In genomic region chr11:113681282-113681681, GRCh38 we compare ENCODE assay signal across 14 cellular contexts. TPM values are rescaled to one million over a fixed set of nuclear protein-coding genes. Genes with fewer than 3 reads are reported as not detected.
DNase-seq lines count a peak whose midpoint lies in the region; ATAC-seq and TF ChIP-seq lines count a peak whose summit lies in the region.
"Had no signal": no experiment of that assay in that cellular context is flagged by ENCODE, and none has a peak within 500 bp of the region (broad histone marks: within the 10 kb centered on the region; RNA-seq: fewer than 3 reads in every experiment).

No MANE protein-coding gene starts in this region.

- H3K9me3 ChIP-seq in parathyroid adenoma (ENCODE audit: control insufficient read depth, low read length) (no peaks in the 10 kb centered on the region), vagina (no peaks in the 10 kb centered on the region)
- H3K9me3 ChIP-seq: A549 had no signal

- WGBS in mesendoderm (ENCODE audit: extremely low coverage, insufficient coverage, low lambda C conversion rate), result no CpG with 5 or more reads among the region's 6 CpGs

- H3K9ac ChIP-seq in mesendoderm (ENCODE audit: low read length) (no peak overlapping the region), parathyroid adenoma (no peak overlapping the region)

- no peak for ATAC-seq in HG03159 (IDR thresholded peaks at IDR 0.05; ENCODE audit: unreplicated experiment)
- ATAC-seq: A549; CD8-positive, alpha-beta T cell had no signal

- no peak overlapping the region for H4K8ac ChIP-seq in mesendoderm (ENCODE audit: low read depth, low read length)

- H3K79me1 ChIP-seq in mesendoderm (ENCODE audit: low read length), result no peaks in the 10 kb centered on the region

- no peak overlapping the region for H4K5ac ChIP-seq in mesendoderm (ENCODE audit: low read length)

- H2BK120ac ChIP-seq in mesendoderm (ENCODE audit: low read depth, low read length), result no peak overlapping the region

- peak overlapping the region; percentile 54 for H3K56ac ChIP-seq in mesendoderm (ENCODE audit: low read length)

- intact Hi-C loops in vagina (cut with DNase I), result no loop called here

- no peaks in the 10 kb centered on the region for H3K36me3 ChIP-seq in mesendoderm (ENCODE audit: control insufficient read depth, insufficient read depth, low read length)
- H3K36me3 ChIP-seq in parathyroid adenoma (ENCODE audit: control insufficient read depth, insufficient read depth, low read length), result no peaks in the 10 kb centered on the region
- H3K36me3 ChIP-seq in vagina, result no peaks in the 10 kb centered on the region

- no peak overlapping the region for H2BK15ac ChIP-seq in mesendoderm (replicated peaks; ENCODE audit: low read depth)

- H3K27ac ChIP-seq in VCaP (peak overlapping the region; percentile 82), mesendoderm (ENCODE audit: low read depth, low read length) (peak overlapping the region; percentile 14), parathyroid adenoma (peak overlapping the region; percentile 76), vagina (no peak overlapping the region)
- H3K27ac ChIP-seq: A549 had no signal

- H2AFZ ChIP-seq in parathyroid adenoma, result no peak overlapping the region

- peak overlapping the region; percentile 81 for H3K23ac ChIP-seq in mesendoderm (ENCODE audit: low read length)

- no peaks in the 10 kb centered on the region for H3K27me3 ChIP-seq in mesendoderm (ENCODE audit: insufficient read depth, low read length, poor library complexity)
- H3K27me3 ChIP-seq in parathyroid adenoma (ENCODE audit: control insufficient read depth, insufficient read depth, low read length), result no peaks in the 10 kb centered on the region
- H3K27me3 ChIP-seq in vagina, result no peaks in the 10 kb centered on the region

- DNase-seq in mesendoderm (peak; percentile 69), vagina (ENCODE audit: extremely low spot score in 2 of 2) (no peak), activated gamma-delta T cell treated with Interleukin-2 at 50 U/mL for 16 hours (no peak), T-helper 1 cell (no peak)
- DNase-seq: CD8-positive, alpha-beta T cell; GF-D8; HCEC 1CT; HFFc6 had no signal

- no peak overlapping the region for H3K4me2 ChIP-seq in mesendoderm (ENCODE audit: low read length)
- no peak overlapping the region for H3K4me2 ChIP-seq in parathyroid adenoma (ENCODE audit: low read length)
- H3K4me2 ChIP-seq: A549 had no signal

- peaks cover 11% of the 10 kb centered on the region for H3K4me1 ChIP-seq in mesendoderm (ENCODE audit: control insufficient read depth, low read depth, low read length)
- peaks cover 15% of the 10 kb centered on the region for H3K4me1 ChIP-seq in parathyroid adenoma
- no peaks in the 10 kb centered on the region for H3K4me1 ChIP-seq in vagina
- H3K4me1 ChIP-seq: A549 had no signal

- no peak for TF ChIP-seq POLR2A in vagina (IDR thresholded peaks at IDR 0.05)

- H3K4me3 ChIP-seq in mesendoderm (ENCODE audit: low read length) (no peak overlapping the region), parathyroid adenoma (ENCODE audit: low read depth, low read length) (no peak overlapping the region), vagina (no peak overlapping the region)
- H3K4me3 ChIP-seq: A549 had no signal

- peak overlapping the region; percentile 61 for H2BK5ac ChIP-seq in mesendoderm (ENCODE audit: low read length)

- no peak for TF ChIP-seq CTCF in VCaP (conservative IDR thresholded peaks at IDR 0.05)
- TF ChIP-seq CTCF in parathyroid adenoma (IDR thresholded peaks at IDR 0.05), result no peak
- TF ChIP-seq CTCF in vagina (IDR thresholded peaks at IDR 0.05), result no peak

- H3K79me2 ChIP-seq in mesendoderm (ENCODE audit: control insufficient read depth, insufficient read depth, low read length), result no peaks in the 10 kb centered on the region
- H3K79me2 ChIP-seq in parathyroid adenoma, result no peaks in the 10 kb centered on the region

- H3K18ac ChIP-seq in mesendoderm (ENCODE audit: low read length), result peak overlapping the region; percentile 35

- H2AK5ac ChIP-seq in mesendoderm (ENCODE audit: low read length), result no peak overlapping the region

- H3K4ac ChIP-seq in mesendoderm (ENCODE audit: low read depth, low read length), result no peak overlapping the region

RNA-seq across cellular contexts. Expression of gene TMPRSS5, which starts 24.8 kb away (rescaled TPM):
- 0.27 TPM for polyA plus RNA-seq in mesendoderm (2013, experiment 1 of 2)
- 0.10 TPM for polyA plus RNA-seq in mesendoderm (2013, experiment 2 of 2)
- total RNA-seq in vagina, result not detected
- total RNA-seq: H4 had no signal
- polyA plus RNA-seq: CD14-positive monocyte had no signal
